ENCODE assay signal across 8 cellular contexts in genomic region chr16:1533443-1533951, GRCh38. TPM values are rescaled to one million over a fixed set of nuclear protein-coding genes. Genes with fewer than 3 reads are reported as not detected.
A peak's percentile ranks its signal among the peaks of the same experiment; 100 is the strongest.
DNase-seq lines count a peak whose midpoint lies in the region; ATAC-seq and TF ChIP-seq lines count a peak whose summit lies in the region.

TMEM204 (plus strand) TSS chr16:1533666; CDS start chr16:1534276, 610 bp downstream.

- H3K36me3 Mint-ChIP-seq in chondrocyte (ENCODE audit: low read depth): peaks cover 8% of the 10 kb centered on the region
- no peaks in the 10 kb centered on the region for H3K36me3 Mint-ChIP-seq in progenitor cell of endocrine pancreas (ENCODE audit: insufficient read depth)

- H3K9me3 ChIP-seq in mesenchymal stem cell (ENCODE audit: control insufficient read depth, low read length): no peaks in the 10 kb centered on the region
- H3K9me3 ChIP-seq in uterus: no peaks in the 10 kb centered on the region

- H3K4me3 ChIP-seq in mesenchymal stem cell (ENCODE audit: insufficient read depth in 1 of 2, low read depth in 1 of 2, low read length in 2 of 2): peak within 1 kb of the TSS in 1 of 2 experiments; percentile 77
- H3K4me3 ChIP-seq in uterus: peak within 1 kb of the TSS; percentile 48 to 54

- H4K8ac ChIP-seq in mesenchymal stem cell (ENCODE audit: low read length): peak within 1 kb of the TSS; percentile 98

- H3K27ac ChIP-seq in mesenchymal stem cell (ENCODE audit: low read length, poor library complexity, severe bottlenecking): peak within 1 kb of the TSS; percentile 40
- peak within 1 kb of the TSS; percentile 87 to 89 for H3K27ac ChIP-seq in uterus

- peak within 1 kb of the TSS; percentile 87 for H3K27ac Mint-ChIP-seq in chondrocyte (ENCODE audit: unreplicated experiment)
- H3K27ac Mint-ChIP-seq in progenitor cell of endocrine pancreas: no peak within 1 kb of the TSS

- H3K23ac ChIP-seq in mesenchymal stem cell (ENCODE audit: low read length in 2 of 2): peak within 1 kb of the TSS in 1 of 2 experiments; percentile 48

- peak within 1 kb of the TSS; percentile 85 to 95 for H3K4ac ChIP-seq in mesenchymal stem cell (ENCODE audit: low read depth in 1 of 2, low read length in 2 of 2)

- H3K27me3 ChIP-seq in mesenchymal stem cell (ENCODE audit: control insufficient read depth in 1 of 2, insufficient read depth in 1 of 2, low read length in 2 of 2) (no peaks in the 10 kb centered on the region), uterus (no peaks in the 10 kb centered on the region)

- intact Hi-C loops in uterus (cut with DNase I; ENCODE audit: low total_unique reads): no loop called here

- H3K79me1 ChIP-seq in mesenchymal stem cell (replicated peaks; ENCODE audit: low read length, poor library complexity, severe bottlenecking): peaks cover 35% of the 10 kb centered on the region

- H3K9me3 Mint-ChIP-seq in chondrocyte (ENCODE audit: low read depth): no peaks in the 10 kb centered on the region
- no peaks in the 10 kb centered on the region for H3K9me3 Mint-ChIP-seq in progenitor cell of endocrine pancreas (ENCODE audit: low read depth)

- peak within 1 kb of the TSS; percentile 100 for H2BK120ac ChIP-seq in mesenchymal stem cell (ENCODE audit: low read depth, low read length)

- peaks cover 24 to 54% of the 10 kb centered on the region in 2 experiments for H3K36me3 ChIP-seq in mesenchymal stem cell (ENCODE audit: control insufficient read depth in 1 of 2, insufficient read depth in 2 of 2, low read depth in 1 of 2, low read length in 2 of 2)
- H3K36me3 ChIP-seq in uterus: no peaks in the 10 kb centered on the region

- H3K9ac ChIP-seq in mesenchymal stem cell (ENCODE audit: low read length): peak within 1 kb of the TSS; percentile 83

- H3K4me1 ChIP-seq in mesenchymal stem cell (ENCODE audit: control insufficient read depth, insufficient read depth, low read depth, low read length) (peaks cover 24% of the 10 kb centered on the region), uterus (peaks cover 0 to 27% of the 10 kb centered on the region in 2 donors)

- H3K4me1 Mint-ChIP-seq in chondrocyte (ENCODE audit: low read depth) (peaks cover 52% of the 10 kb centered on the region), progenitor cell of endocrine pancreas (ENCODE audit: low read depth) (no peaks in the 10 kb centered on the region)

- peak within 1 kb of the TSS; percentile 52 for H2AK5ac ChIP-seq in mesenchymal stem cell (ENCODE audit: low read length, severe bottlenecking)

- H3K14ac ChIP-seq in mesenchymal stem cell (ENCODE audit: low read length in 2 of 2): peak within 1 kb of the TSS in 1 of 2 experiments; percentile 84

- peak within 1 kb of the TSS; percentile 99 for H4K91ac ChIP-seq in mesenchymal stem cell (ENCODE audit: low read length)

- H2BK5ac ChIP-seq in mesenchymal stem cell (ENCODE audit: low read depth, low read length, poor library complexity, severe bottlenecking): no peak within 1 kb of the TSS

- WGBS in mesenchymal stem cell: 31% methylated on average over 24 of the region's 27 CpGs

- peak; percentile 55 to 61 for TF ChIP-seq POLR2A in uterus (IDR thresholded peaks at IDR 0.05)

- H3K18ac ChIP-seq in mesenchymal stem cell (ENCODE audit: low read depth in 1 of 2, low read length in 2 of 2): peak within 1 kb of the TSS; percentile 69 to 95

- TF ChIP-seq CTCF in chondrocyte (IDR thresholded peaks at IDR 0.05) (no peak), uterus (IDR thresholded peaks at IDR 0.05) (no peak), progenitor cell of endocrine pancreas (IDR thresholded peaks at IDR 0.05; ENCODE audit: unreplicated experiment) (no peak)

- H3K4me2 ChIP-seq in mesenchymal stem cell (ENCODE audit: low read length, poor library complexity, severe bottlenecking): peak within 1 kb of the TSS; percentile 12

- ATAC-seq in GM18517 (IDR thresholded peaks at IDR 0.05; ENCODE audit: unreplicated experiment): no peak

- H3K27me3 Mint-ChIP-seq in chondrocyte (ENCODE audit: low read depth): no peaks in the 10 kb centered on the region
- H3K27me3 Mint-ChIP-seq in progenitor cell of endocrine pancreas: no peaks in the 10 kb centered on the region

- H2BK15ac ChIP-seq in mesenchymal stem cell (ENCODE audit: low read depth, poor library complexity, severe bottlenecking): peak within 1 kb of the TSS; percentile 97

- peak; percentile 41 to 51 for DNase-seq in stimulated activated CD4-positive, alpha-beta T cell treated with anti-CD3 and anti-CD28 coated beads, Interleukin-2, amount 100 ng/mL, for 24 hours
- no peak for DNase-seq in stimulated activated CD4-positive, alpha-beta T cell treated with anti-CD3 and anti-CD28 coated beads, Interleukin-12 subunit alpha, Interleukin-12 subunit beta, amount 100 ng/mL, for 4 hours
- DNase-seq in chondrocyte (ENCODE audit: low spot score): no peak
- peak; percentile 72 for DNase-seq in mesenchymal stem cell
- peak; percentile 77 to 81 for DNase-seq in uterus
- DNase-seq in progenitor cell of endocrine pancreas (ENCODE audit: low spot score, unreplicated experiment): no peak
- DNase-seq in anterior cingulate cortex (lab: John Stamatoyannopoulos, UW): no peak

- no peak within 1 kb of the TSS for H2AFZ ChIP-seq in mesenchymal stem cell (ENCODE audit: low read depth, low read length)

- H3K4me3 Mint-ChIP-seq in chondrocyte (ENCODE audit: unreplicated experiment) (peak within 1 kb of the TSS; percentile 73), progenitor cell of endocrine pancreas (ENCODE audit: low read depth) (no peak within 1 kb of the TSS)

- peak within 1 kb of the TSS; percentile 95 to 96 for H2BK12ac ChIP-seq in mesenchymal stem cell (ENCODE audit: low read length in 2 of 2)

RNA-seq across cellular contexts. Expression of gene TMEM204, which starts in this region (rescaled TPM):
- 2.9 to 9.7 TPM (median 8.4 TPM) in 3 replicates for total RNA-seq in chondrocyte
- 12.5 TPM for polyA plus RNA-seq in mesenchymal stem cell (2013, experiment 1 of 2)
- polyA plus RNA-seq in mesenchymal stem cell (2013, experiment 2 of 2): 13.0 TPM
- total RNA-seq in uterus: 10 to 100 TPM; 24.8 to 45.3 (median 39.3) TPM
- total RNA-seq in progenitor cell of endocrine pancreas: not detected in 2 replicates

Comparison
In these comparisons a context has a peak if more than half of its experiments do, and no peak if none do; other contexts are left out.
1. DNase-seq: peak in stimulated activated CD4-positive, alpha-beta T cell treated with anti-CD3 and anti-CD28 coated beads, Interleukin-2, amount 100 ng/mL, for 24 hours (2 of 2), mesenchymal stem cell (single experiment) and uterus (2 of 2); none in stimulated activated CD4-positive, alpha-beta T cell treated with anti-CD3 and anti-CD28 coated beads, Interleukin-12 subunit alpha, Interleukin-12 subunit beta, amount 100 ng/mL, for 4 hours (single experiment), chondrocyte (single experiment), progenitor cell of endocrine pancreas (single experiment) and anterior cingulate cortex (0 of 58).